Comparison of ENCODE assay signal across 17 cellular contexts in the genomic region with DNA sequence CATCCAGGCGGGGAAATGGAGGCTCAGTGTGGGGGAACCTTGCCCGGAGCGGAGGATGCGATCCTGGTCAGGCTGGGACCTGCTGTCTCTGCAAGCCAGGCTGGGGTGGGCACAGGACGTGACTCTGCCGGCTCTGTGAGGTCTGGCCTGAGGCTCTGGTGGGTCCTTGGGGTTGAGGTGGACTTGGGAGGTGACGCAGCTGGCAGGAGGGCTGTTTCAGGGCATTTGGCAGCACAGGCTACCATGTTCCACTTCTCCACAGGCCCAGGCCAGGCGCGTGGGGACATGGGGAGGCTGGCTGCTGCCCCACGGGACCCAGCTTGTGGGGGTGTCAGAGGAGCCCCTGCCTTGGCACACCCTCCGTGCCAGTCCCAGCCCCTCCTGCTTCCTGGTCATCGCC.
DNase-seq lines count a peak whose midpoint lies in the region; ATAC-seq and TF ChIP-seq lines count a peak whose summit lies in the region.
"Had no signal": no experiment of that assay in that cellular context is flagged by ENCODE, and none has a peak within 500 bp of the region (broad histone marks: within the 10 kb centered on the region; RNA-seq: fewer than 3 reads in every experiment).

No MANE protein-coding gene starts in this region.

- no peak overlapping the region for H2BK15ac ChIP-seq in neuronal stem cell (ENCODE audit: low read length)

- peak overlapping the region in 3 of 11 experiments; percentile 2 to 57 (median 33); a peak in 4 of 22 replicates for H3K9ac ChIP-seq in BLaER1 treated with 17β-estradiol and CSF1 and Interleukin-3, amounts not matched to agents 10 nM and 100 nM
- H3K9ac ChIP-seq in neuronal stem cell (ENCODE audit: low read depth, low read length, poor library complexity): no peak overlapping the region

- H4K8ac ChIP-seq in neuronal stem cell (ENCODE audit: low read depth, low read length): no peak overlapping the region

- H3K4me3 ChIP-seq in BLaER1 treated with 17β-estradiol and CSF1 and Interleukin-3, amounts not matched to agents 10 nM and 100 nM: no peak overlapping the region
- H3K4me3 ChIP-seq in dorsolateral prefrontal cortex (no peak overlapping the region), neuronal stem cell (ENCODE audit: low read length in 2 of 2) (no peak overlapping the region)
- H3K4me3 ChIP-seq: GM12878, K562 had no signal

- peak overlapping the region; percentile 98 for H3K14ac ChIP-seq in neuronal stem cell (ENCODE audit: low read length)

- H4K91ac ChIP-seq in neuronal stem cell (ENCODE audit: low read depth, low read length, poor library complexity): no peak overlapping the region

- WGBS in neuronal stem cell (ENCODE audit: extremely low coverage in 2 of 2, insufficient read length in 2 of 2, insufficient replicate concordance in 1 of 2), 2 donors: no CpG with 5 or more reads among the region's 12 CpGs

- no peak overlapping the region for H2BK5ac ChIP-seq in neuronal stem cell (ENCODE audit: low read length)

- peak overlapping the region in 3 of 11 experiments; percentile 23 to 52 (median 23); a peak in 3 of 22 replicates for H3K27ac ChIP-seq in BLaER1 treated with 17β-estradiol and CSF1 and Interleukin-3, amounts not matched to agents 10 nM and 100 nM
- H3K27ac ChIP-seq in dorsolateral prefrontal cortex: peak overlapping the region in 51 of 59 donors; percentile 15 to 99 (median 91)
- no peak overlapping the region for H3K27ac ChIP-seq in neuronal stem cell (replicated peaks; ENCODE audit: low read length)

- peaks cover 0 to 26% (median 14%) of the 10 kb centered on the region in 11 experiments; a peak in 12 of 22 replicates for H3K27me3 ChIP-seq in BLaER1 treated with 17β-estradiol and CSF1 and Interleukin-3, amounts not matched to agents 10 nM and 100 nM
- no peaks in the 10 kb centered on the region for H3K27me3 ChIP-seq in dorsolateral prefrontal cortex
- no peaks in the 10 kb centered on the region for H3K27me3 ChIP-seq in neuronal stem cell (ENCODE audit: control insufficient read depth in 3 of 3, insufficient read depth in 3 of 3, low read depth in 1 of 3, low read length in 3 of 3)

- no peak overlapping the region for H2BK12ac ChIP-seq in neuronal stem cell (ENCODE audit: low read length)

- peaks cover 0 to 98% (median 15%) of the 10 kb centered on the region in 11 experiments; a peak in 11 of 22 replicates for H4K20me1 ChIP-seq in BLaER1 treated with 17β-estradiol and CSF1 and Interleukin-3, amounts not matched to agents 10 nM and 100 nM

- intact Hi-C loops in dorsolateral prefrontal cortex (cut with DNase I): no loop called here

- no peak for ATAC-seq in GM21367 (IDR thresholded peaks at IDR 0.05; ENCODE audit: unreplicated experiment)
- ATAC-seq: CD8-positive, alpha-beta T cell; GM12878; K562 had no signal

- H2BK120ac ChIP-seq in neuronal stem cell (ENCODE audit: low read depth, low read length): no peak overlapping the region

- DNase-seq in dorsolateral prefrontal cortex: no peak
- DNase-seq in neuronal stem cell (ENCODE audit: low spot score): no peak
- DNase-seq in activated CD4-positive, alpha-beta T cell treated with anti-CD3 and anti-CD28 coated beads for 48 hours: no peak
- DNase-seq in NK-92 (lab: John Stamatoyannopoulos, UW; ENCODE audit: unreplicated experiment): no peak
- DNase-seq: AML-193; Calu3; CD8-positive, alpha-beta T cell; DMS 273 treated with DMSO at 0.1 percent for 48 hours; DMS53; EL; GOT3; H9; IMR-90 had no signal

- no peak overlapping the region for H2AFZ ChIP-seq in neuronal stem cell (ENCODE audit: low read length)

- H2AK5ac ChIP-seq in neuronal stem cell (ENCODE audit: low read depth, low read length): peak overlapping the region; percentile 39

- H3K4ac ChIP-seq in neuronal stem cell (ENCODE audit: low read length): peak overlapping the region; percentile 70

- no peaks in the 10 kb centered on the region for H3K36me3 ChIP-seq in BLaER1 treated with 17β-estradiol and CSF1 and Interleukin-3, amounts not matched to agents 10 nM and 100 nM
- H3K36me3 ChIP-seq in neuronal stem cell (replicated peaks in 1 of 2; ENCODE audit: control insufficient read depth in 2 of 2, insufficient read depth in 2 of 2, low read length in 2 of 2): no peaks in the 10 kb centered on the region

- H3K4me1 ChIP-seq in BLaER1 treated with 17β-estradiol and CSF1 and Interleukin-3, amounts not matched to agents 10 nM and 100 nM: peaks cover 11 to 90% (median 82%) of the 10 kb centered on the region in 10 experiments; a peak in 18 of 20 replicates
- H3K4me1 ChIP-seq in neuronal stem cell (ENCODE audit: control insufficient read depth in 2 of 2, insufficient read depth in 1 of 2, low read depth in 1 of 2, low read length in 2 of 2): peaks cover 13 to 45% of the 10 kb centered on the region in 2 donors

- H3K18ac ChIP-seq in neuronal stem cell (ENCODE audit: low read length): peak overlapping the region; percentile 50

- H3K23ac ChIP-seq in neuronal stem cell (ENCODE audit: low read depth, low read length, poor library complexity): peak overlapping the region; percentile 67

- TF ChIP-seq CTCF in dorsolateral prefrontal cortex (IDR thresholded peaks at IDR 0.05 in 54 of 56, conservative IDR thresholded peaks at IDR 0.05 in 2 of 56; ENCODE audit: low read depth in 1 of 56, partially characterized antibody in 56 of 56): no peak

- H3K4me2 ChIP-seq in BLaER1 treated with 17β-estradiol and CSF1 and Interleukin-3, amounts not matched to agents 10 nM and 100 nM: peak overlapping the region in 10 of 11 experiments; percentile 33 to 98 (median 69); a peak in 18 of 22 replicates
- no peak overlapping the region for H3K4me2 ChIP-seq in neuronal stem cell (ENCODE audit: insufficient read depth, low read length, poor library complexity, severe bottlenecking)

- H3K79me1 ChIP-seq in neuronal stem cell (ENCODE audit: low read depth, low read length): peaks cover 18% of the 10 kb centered on the region

- H3K9me3 ChIP-seq in BLaER1 treated with 17β-estradiol and CSF1 and Interleukin-3, amounts not matched to agents 10 nM and 100 nM (replicated peaks in 1 of 11): no peaks in the 10 kb centered on the region
- H3K9me3 ChIP-seq in neuronal stem cell (replicated peaks in 1 of 2; ENCODE audit: control insufficient read depth in 2 of 2, insufficient read depth in 1 of 2, low read depth in 1 of 2, low read length in 2 of 2): no peaks in the 10 kb centered on the region
